Comparison of ENCODE assay signal across 1 cellular context in the genomic region with DNA sequence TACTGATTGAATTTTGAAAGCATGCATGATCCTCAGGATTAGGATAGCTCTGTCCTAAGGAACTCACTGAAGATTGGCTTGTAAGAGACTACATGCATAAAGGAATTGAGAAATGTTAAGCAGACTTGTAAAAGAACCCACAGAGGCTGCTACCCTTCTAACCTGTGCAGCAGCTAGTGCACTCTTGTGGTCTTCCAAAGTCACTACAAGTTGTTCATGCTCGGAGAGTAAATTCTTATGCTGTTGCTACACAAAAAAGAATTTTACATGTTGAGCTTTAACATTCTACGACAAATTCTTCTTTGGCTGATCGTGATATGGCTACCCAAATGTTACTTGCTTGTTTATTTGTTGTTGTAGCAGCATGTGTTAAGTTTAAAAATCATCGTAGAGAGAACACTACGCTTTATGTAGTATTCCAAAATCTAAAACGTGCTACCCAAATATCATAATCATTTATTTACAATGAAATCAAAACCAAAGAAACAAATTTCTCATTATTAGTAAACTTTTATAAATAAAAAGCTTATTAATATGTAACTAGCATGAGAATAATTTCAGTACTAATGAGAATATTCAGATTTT.
A peak's percentile ranks its signal among the peaks of the same experiment; 100 is the strongest.
TF ChIP-seq lines count a peak whose summit lies in the region.

No MANE protein-coding gene starts in this region.

TF ChIP-seq in K562, 482 proteins besides CTCF, POLR2A, EP300 and RAD21 (continued from another document):
- TF ChIP-seq, protein P1, sequence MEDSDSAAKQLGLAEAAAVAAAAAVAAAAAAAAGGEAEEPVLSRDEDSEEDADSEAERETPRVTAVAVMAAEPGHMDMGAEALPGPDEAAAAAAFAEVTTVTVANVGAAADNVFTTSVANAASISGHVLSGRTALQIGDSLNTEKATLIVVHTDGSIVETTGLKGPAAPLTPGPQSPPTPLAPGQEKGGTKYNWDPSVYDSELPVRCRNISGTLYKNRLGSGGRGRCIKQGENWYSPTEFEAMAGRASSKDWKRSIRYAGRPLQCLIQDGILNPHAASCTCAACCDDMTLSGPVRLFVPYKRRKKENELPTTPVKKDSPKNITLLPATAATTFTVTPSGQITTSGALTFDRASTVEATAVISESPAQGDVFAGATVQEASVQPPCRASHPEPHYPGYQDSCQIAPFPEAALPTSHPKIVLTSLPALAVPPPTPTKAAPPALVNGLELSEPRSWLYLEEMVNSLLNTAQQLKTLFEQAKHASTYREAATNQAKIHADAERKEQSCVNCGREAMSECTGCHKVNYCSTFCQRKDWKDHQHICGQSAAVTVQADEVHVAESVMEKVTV (CRISPR knock-in tag; IDR thresholded peaks at IDR 0.05): peak; percentile 84
- no peak for TF ChIP-seq THAP12 (CRISPR knock-in tag; IDR thresholded peaks at IDR 0.05)
- TF ChIP-seq SMC3 (conservative IDR thresholded peaks at IDR 0.05; ENCODE audit: insufficient read depth, low read depth, low read length): peak; percentile 65
- no peak for TF ChIP-seq E2F4 (CRISPR knock-in tag; IDR thresholded peaks at IDR 0.05; ENCODE audit: low read depth)
- TF ChIP-seq ARID3B (CRISPR knock-in tag; IDR thresholded peaks at IDR 0.05; ENCODE audit: borderline replicate concordance): no peak
